ENCODE assay signal across 8 cellular contexts in the genomic region with DNA sequence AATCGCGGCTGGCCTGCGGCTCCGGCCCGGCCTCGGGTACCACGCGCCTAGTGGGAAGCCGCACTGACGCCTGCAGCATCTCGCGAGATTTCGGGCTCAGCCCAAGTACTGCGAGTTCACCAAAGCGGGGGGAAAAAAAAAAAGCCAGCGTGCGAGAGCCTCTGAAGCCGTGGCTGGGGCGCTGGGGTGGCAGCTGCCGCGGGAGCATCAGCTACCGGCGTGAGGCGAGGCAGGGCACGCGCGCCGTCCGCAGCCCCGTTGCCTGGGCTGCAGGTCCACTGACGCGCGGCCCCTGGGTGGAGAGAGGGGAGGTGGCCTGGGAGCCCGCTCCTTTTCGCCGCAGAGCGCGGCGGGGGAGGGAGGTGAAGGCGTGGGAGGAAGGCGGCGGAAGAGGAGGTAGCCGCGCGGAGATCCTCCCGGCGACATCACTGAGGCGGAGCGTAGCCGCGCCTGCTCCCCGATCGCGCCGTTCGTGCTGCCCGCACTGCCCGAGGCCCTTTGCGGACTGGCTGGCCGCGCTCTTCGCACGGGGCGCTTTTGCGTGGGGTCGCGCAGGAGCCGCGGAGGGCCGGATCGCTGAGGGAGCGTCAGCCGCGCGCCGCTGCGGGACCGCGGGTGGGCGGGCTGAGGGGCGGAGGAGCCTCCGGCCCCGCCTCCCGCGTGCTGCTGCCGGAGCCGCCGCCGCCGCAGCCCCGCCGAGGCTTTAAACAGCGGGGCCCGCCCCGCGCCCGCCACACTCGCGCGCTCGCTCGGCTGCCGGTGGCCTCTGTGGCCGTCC.
DNase-seq lines count a peak whose midpoint lies in the region; ATAC-seq lines count a peak whose summit lies in the region.

A gene (plus strand): TSS at position 734 of the 778 bp plus-strand sequence. CDS start 189 bp downstream, outside the sequence.

- ATAC-seq in GM18511 (IDR thresholded peaks at IDR 0.05; ENCODE audit: unreplicated experiment) (peak; percentile 62), HG02981 (IDR thresholded peaks at IDR 0.05; ENCODE audit: unreplicated experiment) (peak; percentile 49)

- DNase-seq in NCI-H2029 (lab: John Stamatoyannopoulos, UW) (peak; percentile 76), T1000 (lab: John Stamatoyannopoulos, UW) (peak; percentile 87), astrocyte of the hippocampus (ENCODE audit: low read depth, low spot score) (peak; percentile 98), hippocampal formation (lab: John Stamatoyannopoulos, UW) (peak; percentile 88 to 93), retina (peak; percentile 99), OCI-M2 (lab: John Stamatoyannopoulos, UW; ENCODE audit: unreplicated experiment) (no peak)
